ENCODE assay signal across 9 cellular contexts in genomic region chr1:171983584-171983983, GRCh38.
DNase-seq lines count a peak whose midpoint lies in the region; ATAC-seq and TF ChIP-seq lines count a peak whose summit lies in the region.
"Had no signal": no experiment of that assay in that cellular context is flagged by ENCODE, and none has a peak within 500 bp of the region (broad histone marks: within the 10 kb centered on the region; RNA-seq: fewer than 3 reads in every experiment).

No MANE protein-coding gene starts in this region.

- no peak overlapping the region for H2BK12ac ChIP-seq in H9 (ENCODE audit: insufficient read length, low read depth, low read length)

- H2BK15ac ChIP-seq in H9 (ENCODE audit: low read depth, low read length): no peak overlapping the region

- H4K91ac ChIP-seq in H9 (ENCODE audit: insufficient read length, low read depth, low read length): no peak overlapping the region

- H2BK5ac ChIP-seq in H9 (ENCODE audit: insufficient read length, low read length): no peak overlapping the region

- TF ChIP-seq CTCF in H9 (conservative IDR thresholded peaks at IDR 0.05): peak; percentile 46; the same call in 2 of the 3 replicates

- no peak overlapping the region for H2AFZ ChIP-seq in H9 (ENCODE audit: low read length)

- H4K8ac ChIP-seq in H9 (replicated peaks; ENCODE audit: insufficient read length, low read depth, low read length): no peak overlapping the region

- no peaks in the 10 kb centered on the region for H3K79me2 ChIP-seq in H9 (ENCODE audit: insufficient read depth, low read length)

- H3T11ph ChIP-seq in H9 (ENCODE audit: low read length): no peak overlapping the region

- DNase-seq in AG20443 (ENCODE audit: low spot score): peak; percentile 22
- no peak for DNase-seq in H9
- DNase-seq in left kidney (ENCODE audit: low read depth, low spot score): peak; percentile 31
- no peak for DNase-seq in DMS79 (lab: John Stamatoyannopoulos, UW)
- DNase-seq in posterior vena cava (ENCODE audit: low spot score): no peak
- no peak for DNase-seq in NCI-H748 treated with DMSO at 0.1 percent for 48 hours (lab: John Stamatoyannopoulos, UW)
- DNase-seq: activated CD4-positive, alpha-beta memory T cell treated with anti-CD3 and anti-CD28 coated beads for 36 hours had no signal

- WGBS in H9 (ENCODE audit: extremely low coverage, insufficient read length, low lambda C conversion rate): no CpG with 5 or more reads among the region's 1 CpG

- no peaks in the 10 kb centered on the region for H3K9me3 ChIP-seq in H9 (ENCODE audit: control insufficient read depth, low read depth, low read length)

- no peaks in the 10 kb centered on the region for H4K20me1 ChIP-seq in H9 (ENCODE audit: control insufficient read depth, insufficient read depth, insufficient read length)

- H3K27ac ChIP-seq in H9 (ENCODE audit: insufficient read length, low read depth, low read length): no peak overlapping the region

- no peak overlapping the region for H2AK5ac ChIP-seq in H9 (ENCODE audit: insufficient read length, low read length)

- no peaks in the 10 kb centered on the region for H3K27me3 Mint-ChIP-seq in H9 (ENCODE audit: low read depth)
- H3K27me3 Mint-ChIP-seq in activated T-helper 17 cell treated with anti-CD3 and anti-CD28 coated beads, Interleukin-2, amount 50 U/mL, for 72 hours: peaks cover 9% of the 10 kb centered on the region

- no peaks in the 10 kb centered on the region for H3K36me3 Mint-ChIP-seq in H9 (ENCODE audit: insufficient read depth in 1 of 3, low read depth in 3 of 3)
- H3K36me3 Mint-ChIP-seq in activated T-helper 17 cell treated with anti-CD3 and anti-CD28 coated beads, Interleukin-2, amount 50 U/mL, for 72 hours (ENCODE audit: low read depth): no peaks in the 10 kb centered on the region
- H3K36me3 Mint-ChIP-seq: activated CD4-positive, alpha-beta memory T cell treated with anti-CD3 and anti-CD28 coated beads for 36 hours had no signal

- intact Hi-C loops in posterior vena cava (cut with DNase I): loop anchor here (5.0 to 10.0 kb wide), 2 partner anchors 181 to 189 kb away; no protein-coding TSS in a partner anchor

- no peaks in the 10 kb centered on the region for H3K9me3 Mint-ChIP-seq in H9
- no peaks in the 10 kb centered on the region for H3K9me3 Mint-ChIP-seq in activated T-helper 17 cell treated with anti-CD3 and anti-CD28 coated beads, Interleukin-2, amount 50 U/mL, for 72 hours
- H3K9me3 Mint-ChIP-seq: activated CD4-positive, alpha-beta memory T cell treated with anti-CD3 and anti-CD28 coated beads for 36 hours had no signal

- ATAC-seq in activated T-helper 17 cell treated with anti-CD3 and anti-CD28 coated beads, Interleukin-2, amount 50 U/mL, for 72 hours (replicated peaks): no peak
- ATAC-seq in esophagus mucosa: no peak

- no peak overlapping the region for H3K4ac ChIP-seq in H9 (ENCODE audit: low read depth, low read length)

- peaks cover 4% of the 10 kb centered on the region; the same call in 1 of the 2 replicates for H3K4me1 ChIP-seq in H9 (ENCODE audit: insufficient read depth, low read length)

- H3K23me2 ChIP-seq in H9 (ENCODE audit: insufficient read length, low read depth, low read length, poor library complexity, severe bottlenecking): no peaks in the 10 kb centered on the region

- no peaks in the 10 kb centered on the region for H3K27me3 ChIP-seq in H9 (ENCODE audit: insufficient read depth, low read length)

- no peak overlapping the region for H3K18ac ChIP-seq in H9 (ENCODE audit: insufficient read length, low read depth, low read length)

- no peak overlapping the region for H3K27ac Mint-ChIP-seq in H9
- H3K27ac Mint-ChIP-seq in activated T-helper 17 cell treated with anti-CD3 and anti-CD28 coated beads, Interleukin-2, amount 50 U/mL, for 72 hours: peak overlapping the region; percentile 11
- H3K27ac Mint-ChIP-seq: activated CD4-positive, alpha-beta memory T cell treated with anti-CD3 and anti-CD28 coated beads for 36 hours had no signal

- no peak overlapping the region for H2BK120ac ChIP-seq in H9 (ENCODE audit: low read depth, low read length, poor library complexity, severe bottlenecking)

- no peak overlapping the region for H3K14ac ChIP-seq in H9 (ENCODE audit: insufficient read depth, low read length)

- H2BK20ac ChIP-seq in H9 (ENCODE audit: low read depth, low read length, poor library complexity, severe bottlenecking): no peak overlapping the region

- no peaks in the 10 kb centered on the region for H3K79me1 ChIP-seq in H9 (ENCODE audit: insufficient read depth, low read depth, low read length, poor library complexity, severe bottlenecking)

- no peak overlapping the region for H4K5ac ChIP-seq in H9 (ENCODE audit: insufficient read length, low read depth, low read length)

- no peak overlapping the region for H3K23ac ChIP-seq in H9 (ENCODE audit: insufficient read length, low read depth, low read length)

- no peak overlapping the region for H3K4me3 Mint-ChIP-seq in H9
- H3K4me3 Mint-ChIP-seq in activated T-helper 17 cell treated with anti-CD3 and anti-CD28 coated beads, Interleukin-2, amount 50 U/mL, for 72 hours: no peak overlapping the region
- H3K4me3 Mint-ChIP-seq: activated CD4-positive, alpha-beta memory T cell treated with anti-CD3 and anti-CD28 coated beads for 36 hours had no signal

- no peak overlapping the region for H3K4me2 ChIP-seq in H9 (ENCODE audit: insufficient read depth, insufficient read length, low read length)

- no peak overlapping the region for H3K56ac ChIP-seq in H9 (ENCODE audit: insufficient read length, low read depth, low read length)

- H3K4me1 Mint-ChIP-seq in H9: peaks cover 8 to 14% of the 10 kb centered on the region in 2 experiments
- H3K4me1 Mint-ChIP-seq in activated T-helper 17 cell treated with anti-CD3 and anti-CD28 coated beads, Interleukin-2, amount 50 U/mL, for 72 hours: no peaks in the 10 kb centered on the region

- H3K9ac ChIP-seq in H9 (ENCODE audit: extremely low read depth, insufficient read length, low read length): no peak overlapping the region

Comparison
In these comparisons a context has a peak if more than half of its experiments do, and no peak if none do; other contexts are left out.
1. DNase-seq: peak in AG20443 (single experiment) and left kidney (single experiment); none in H9 (single experiment), DMS79 (single experiment), posterior vena cava (single experiment) and NCI-H748 treated with DMSO at 0.1 percent for 48 hours (single experiment).